In genomic region chr16:68528686-68529379, GRCh38 we compare ENCODE assay signal across 8 cellular contexts. TPM values are rescaled to one million over a fixed set of nuclear protein-coding genes. Genes with fewer than 3 reads are reported as not detected.
DNase-seq lines count a peak whose midpoint lies in the region; ATAC-seq and TF ChIP-seq lines count a peak whose summit lies in the region.

No MANE protein-coding gene starts in this region.

- peak; percentile 76 for ATAC-seq in GM21515 (IDR thresholded peaks at IDR 0.05; ENCODE audit: unreplicated experiment)
- peak; percentile 93 to 94 (median 93) for ATAC-seq in natural killer cell
- peak; percentile 85 to 86 for ATAC-seq in stimulated activated naive B cell treated with anti-CD40 and anti-IgM and Interleukin-4, amounts not matched to agents 10 μg/mL and 1 μg/mL and 100 μg/mL, for 72 hours (replicated peaks)

- 34% methylated on average over 14 of the region's 29 CpGs for WGBS in esophagus muscularis mucosa

- no peak for TF ChIP-seq POLR2A in esophagus muscularis mucosa (IDR thresholded peaks at IDR 0.05; ENCODE audit: low read depth)

- peak overlapping the region; percentile 86 for H2AFZ ChIP-seq in KMS-11 (ENCODE audit: low read depth)

- H3K79me2 ChIP-seq in KMS-11 (ENCODE audit: insufficient read depth, low read depth): no peaks in the 10 kb centered on the region

- H3K27ac ChIP-seq in CD4-positive, alpha-beta memory T cell (ENCODE audit: low read depth, low read length): no peak overlapping the region
- no peak overlapping the region for H3K27ac ChIP-seq in KMS-11
- H3K27ac ChIP-seq in esophagus muscularis mucosa (replicated peaks in 1 of 4): no peak overlapping the region

- H3K27me3 ChIP-seq in CD4-positive, alpha-beta memory T cell (ENCODE audit: insufficient read depth, low read length): no peaks in the 10 kb centered on the region
- H3K27me3 ChIP-seq in KMS-11 (ENCODE audit: insufficient read depth, low read depth) (no peaks in the 10 kb centered on the region), esophagus muscularis mucosa (peaks cover 0 to 16% (median 0%) of the 10 kb centered on the region in 4 donors)

- peak; percentile 85 to 89 (median 87) for DNase-seq in CD4-positive, alpha-beta memory T cell
- DNase-seq in OCI-M1 (lab: John Stamatoyannopoulos, UW): peak; percentile 86
- peak; percentile 82 for DNase-seq in activated T-cell treated with anti-CD3 and anti-CD28 coated beads for 48 hours (ENCODE audit: low read depth)
- peak; percentile 96 for DNase-seq in esophagus muscularis mucosa (ENCODE audit: extremely low spot score)
- peak; percentile 89 for DNase-seq in natural killer cell
- peak; percentile 84 for DNase-seq in stimulated activated naive B cell treated with anti-CD40 and anti-IgM and Interleukin-4, amounts not matched to agents 10 μg/mL and 1 μg/mL and 100 μg/mL, for 72 hours

- H4K20me1 ChIP-seq in KMS-11 (ENCODE audit: insufficient read depth): no peaks in the 10 kb centered on the region

- peak overlapping the region; percentile 76 to 94 (median 90) for H3K4me3 Mint-ChIP-seq in CD4-positive, alpha-beta memory T cell
- peak overlapping the region; percentile 90 for H3K4me3 Mint-ChIP-seq in natural killer cell
- H3K4me3 Mint-ChIP-seq in stimulated activated naive B cell treated with anti-CD40 and anti-IgM and Interleukin-4, amounts not matched to agents 10 μg/mL and 1 μg/mL and 100 μg/mL, for 72 hours: peak overlapping the region; percentile 72 to 90

- peak overlapping the region; percentile 52 to 95 (median 86) for H3K27ac Mint-ChIP-seq in CD4-positive, alpha-beta memory T cell
- peak overlapping the region; percentile 58 to 78 for H3K27ac Mint-ChIP-seq in natural killer cell
- H3K27ac Mint-ChIP-seq in stimulated activated naive B cell treated with anti-CD40 and anti-IgM and Interleukin-4, amounts not matched to agents 10 μg/mL and 1 μg/mL and 100 μg/mL, for 72 hours: no peak overlapping the region

- H3K4me1 ChIP-seq in CD4-positive, alpha-beta memory T cell (ENCODE audit: insufficient read depth, low read length): peaks cover 21% of the 10 kb centered on the region
- peaks cover 14% of the 10 kb centered on the region for H3K4me1 ChIP-seq in KMS-11 (ENCODE audit: low read depth, poor library complexity, severe bottlenecking)
- H3K4me1 ChIP-seq in esophagus muscularis mucosa: peaks cover 12 to 26% (median 21%) of the 10 kb centered on the region in 4 donors

- H3K4me3 ChIP-seq in CD4-positive, alpha-beta memory T cell (ENCODE audit: low read length in 2 of 2): no peak overlapping the region
- H3K4me3 ChIP-seq in KMS-11 (IDR thresholded peaks at IDR 0.05; ENCODE audit: insufficient read depth, low read depth, low read length): no peak overlapping the region
- peak overlapping the region in 3 of 4 donors; percentile 11 to 66 (median 45) for H3K4me3 ChIP-seq in esophagus muscularis mucosa

- CTCF ChIA-PET in CD4-positive, alpha-beta memory T cell (lab: Charles Lee; ENCODE audit: partially characterized antibody): interaction anchor here (0.7 to 6.6 kb wide), 28 partner anchors 8 to 760 kb away, joined by 3 to 61 read pairs (median 5); partner anchors contain the start of genes TANGO6 and ZFP90

- no peak for TF ChIP-seq EP300 in esophagus muscularis mucosa (IDR thresholded peaks at IDR 0.05)

- peaks cover 0 to under 1% (median 0%) of the 10 kb centered on the region in 8 donors for H3K9me3 Mint-ChIP-seq in CD4-positive, alpha-beta memory T cell
- H3K9me3 Mint-ChIP-seq in natural killer cell: no peaks in the 10 kb centered on the region
- H3K9me3 Mint-ChIP-seq in stimulated activated naive B cell treated with anti-CD40 and anti-IgM and Interleukin-4, amounts not matched to agents 10 μg/mL and 1 μg/mL and 100 μg/mL, for 72 hours: peaks cover under 1 to 5% of the 10 kb centered on the region in 2 donors

- H3K27me3 Mint-ChIP-seq in CD4-positive, alpha-beta memory T cell: no peaks in the 10 kb centered on the region
- H3K27me3 Mint-ChIP-seq in natural killer cell (ENCODE audit: low read depth in 2 of 2): peaks cover 0 to 7% of the 10 kb centered on the region in 2 donors
- H3K27me3 Mint-ChIP-seq in stimulated activated naive B cell treated with anti-CD40 and anti-IgM and Interleukin-4, amounts not matched to agents 10 μg/mL and 1 μg/mL and 100 μg/mL, for 72 hours: peaks cover 0 to 7% of the 10 kb centered on the region in 2 donors

- intact Hi-C loops in CD4-positive, alpha-beta memory T cell (cut with micrococcal nuclease): loop anchor here (1.0 to 5.0 kb wide), 7 partner anchors 64 to 758 kb away; partner anchors contain the start of genes SNTB2 and TANGO6
- intact Hi-C loops in esophagus muscularis mucosa (cut with DNase I): loop anchor here (2.0 to 5.0 kb wide), 2 partner anchors 273 to 596 kb away; no protein-coding TSS in a partner anchor
- intact Hi-C loops in natural killer cell (cut with micrococcal nuclease): loop anchor here (1.0 to 10.0 kb wide), 5 partner anchors 64 to 595 kb away; partner anchors contain the start of gene TANGO6

- no peaks in the 10 kb centered on the region for H3K36me3 ChIP-seq in CD4-positive, alpha-beta memory T cell (ENCODE audit: insufficient read depth, low read length)
- no peaks in the 10 kb centered on the region for H3K36me3 ChIP-seq in KMS-11 (ENCODE audit: insufficient read depth)
- no peaks in the 10 kb centered on the region for H3K36me3 ChIP-seq in esophagus muscularis mucosa

- no peaks in the 10 kb centered on the region for H3K9me3 ChIP-seq in CD4-positive, alpha-beta memory T cell (ENCODE audit: control insufficient read depth in 1 of 2, low read length in 2 of 2)
- no peaks in the 10 kb centered on the region for H3K9me3 ChIP-seq in esophagus muscularis mucosa

- peak; percentile 80 for TF ChIP-seq CTCF in KMS-11 (conservative IDR thresholded peaks at IDR 0.05; ENCODE audit: low read depth, low read length)
- peak; percentile 92 to 96 (median 95) for TF ChIP-seq CTCF in esophagus muscularis mucosa (IDR thresholded peaks at IDR 0.05)
- TF ChIP-seq CTCF in natural killer cell (IDR thresholded peaks at IDR 0.05): peak; percentile 90

- peaks cover 0 to 4% of the 10 kb centered on the region in 2 donors for H3K36me3 Mint-ChIP-seq in CD4-positive, alpha-beta memory T cell
- no peaks in the 10 kb centered on the region for H3K36me3 Mint-ChIP-seq in natural killer cell
- H3K36me3 Mint-ChIP-seq in stimulated activated naive B cell treated with anti-CD40 and anti-IgM and Interleukin-4, amounts not matched to agents 10 μg/mL and 1 μg/mL and 100 μg/mL, for 72 hours: peaks cover 5 to 10% of the 10 kb centered on the region in 2 donors

- peak overlapping the region; percentile 93 for H3K4me2 ChIP-seq in KMS-11

- POLR2A ChIA-PET in CD4-positive, alpha-beta memory T cell (lab: Charles Lee; ENCODE audit: partially characterized antibody): interaction anchor here (5.6 kb wide), 1 partner anchor 10 kb away, joined by 54 read pairs; the partner anchor contains the start of gene ZFP90

- H3K9ac ChIP-seq in KMS-11: no peak overlapping the region

- H3K4me1 Mint-ChIP-seq in CD4-positive, alpha-beta memory T cell: peaks cover 12 to 26% (median 21%) of the 10 kb centered on the region in 4 donors
- peaks cover 18 to 22% of the 10 kb centered on the region in 2 donors for H3K4me1 Mint-ChIP-seq in natural killer cell
- peaks cover 15 to 27% of the 10 kb centered on the region in 2 donors for H3K4me1 Mint-ChIP-seq in stimulated activated naive B cell treated with anti-CD40 and anti-IgM and Interleukin-4, amounts not matched to agents 10 μg/mL and 1 μg/mL and 100 μg/mL, for 72 hours

RNA-seq across cellular contexts. Expression of gene ZFP90, which starts 10.3 kb away (rescaled TPM):
- 10 to 100 TPM; 53.6 to 55.3 TPM for total RNA-seq in CD4-positive, alpha-beta memory T cell
- 10 to 100 TPM; 20.2 to 26.4 TPM for polyA plus RNA-seq in CD4-positive, alpha-beta memory T cell
- 10 to 100 TPM; 27.8 to 31.0 (median 29.5) TPM for total RNA-seq in esophagus muscularis mucosa
- total RNA-seq in natural killer cell: 10 to 100 TPM; 23.1 to 36.0 (median 35.3) TPM

Comparison
In these comparisons a context has a peak if more than half of its experiments do, and no peak if none do; other contexts are left out.
1. H3K4me3 ChIP-seq: peak in esophagus muscularis mucosa (3 of 4); none in CD4-positive, alpha-beta memory T cell (0 of 2) and KMS-11 (single experiment).
2. Peak in every context shown above with its lines, with median percentiles within 50 percentile points of each other: DNase-seq, H3K4me3 Mint-ChIP-seq, ATAC-seq and CTCF ChIP-seq.